8 cellular contexts compared by ENCODE assay signal in genomic region chr11:68120212-68121066, GRCh38. TPM values are rescaled to one million over a fixed set of nuclear protein-coding genes. Genes with fewer than 3 reads are reported as not detected.
A peak's percentile ranks its signal among the peaks of the same experiment; 100 is the strongest.
DNase-seq lines count a peak whose midpoint lies in the region; ATAC-seq and TF ChIP-seq lines count a peak whose summit lies in the region.

No MANE protein-coding gene starts in this region.

- in situ Hi-C loops in Caki2 (cut with HindIII; ENCODE audit: low pct_unique_long_range_greater_than_20kb, low sequenced_read_pairs), result no loop called here

- H3K36me3 Mint-ChIP-seq in WTC11, result peaks cover 12% of the 10 kb centered on the region

- no peaks in the 10 kb centered on the region for H3K9me3 ChIP-seq in colonic mucosa

- no peaks in the 10 kb centered on the region for H3K9me3 Mint-ChIP-seq in WTC11

- H3K27ac ChIP-seq in colonic mucosa, result peak overlapping the region; percentile 75

- H3K9ac ChIP-seq in colonic mucosa (ENCODE audit: low read depth in 2 of 2, low read length in 2 of 2), result peak overlapping the region; percentile 88 to 95

- no peaks in the 10 kb centered on the region for H3K27me3 ChIP-seq in colonic mucosa

- POLR2A ChIA-PET in WTC11 (lab: Charles Lee), result no interaction called here

- H3K4me3 ChIP-seq in Jurkat, Clone E6-1 (ENCODE audit: low read length), result peak overlapping the region; percentile 65
- H3K4me3 ChIP-seq in colonic mucosa, result peak overlapping the region; percentile 56

- intact Hi-C loops in colonic mucosa (cut with DNase I), result no loop called here

- peaks cover 65% of the 10 kb centered on the region for H3K4me1 Mint-ChIP-seq in WTC11

- peak overlapping the region; percentile 96 for H3K4me3 Mint-ChIP-seq in WTC11

- no peaks in the 10 kb centered on the region for H3K27me3 Mint-ChIP-seq in WTC11 (ENCODE audit: low read depth)

- H3K36me3 ChIP-seq in colonic mucosa, result no peaks in the 10 kb centered on the region

- DNase-seq in Caki2 (ENCODE audit: low read depth) (peak; percentile 21), WTC11 (ENCODE audit: low spot score) (peak; percentile 65), colonic mucosa (peak; percentile 68), left lobe of liver (ENCODE audit: low spot score) (peak; percentile 74), NCI-H187 treated with DMSO at 0.1 percent for 48 hours (lab: John Stamatoyannopoulos, UW) (no peak)
- DNase-seq in Jurkat, Clone E6-1 (ENCODE audit: low read depth, low spot score), result peak; percentile 57
- peak; percentile 34 for DNase-seq in stimulated activated CD4-positive, alpha-beta T cell treated with anti-CD3 and anti-CD28 coated beads, Interleukin-4, amount 100 ng/mL, for 24 hours

- ATAC-seq in GM21390 (IDR thresholded peaks at IDR 0.05; ENCODE audit: unreplicated experiment), result peak; percentile 20
- no peak for ATAC-seq in WTC11
- ATAC-seq in left lobe of liver, result peak; percentile 2

- TF ChIP-seq CTCF in WTC11 (IDR thresholded peaks at IDR 0.05) (no peak), colonic mucosa (IDR thresholded peaks at IDR 0.05) (no peak)

- peaks cover 25% of the 10 kb centered on the region for H3K4me1 ChIP-seq in colonic mucosa

- peak overlapping the region; percentile 98 for H3K27ac Mint-ChIP-seq in WTC11

- CTCF ChIA-PET in WTC11 (lab: Charles Lee), result no interaction called here

TF ChIP-seq in WTC11, 78 proteins besides CTCF, POLR2A, EP300 and RAD21:
- TF ChIP-seq, protein P1, sequence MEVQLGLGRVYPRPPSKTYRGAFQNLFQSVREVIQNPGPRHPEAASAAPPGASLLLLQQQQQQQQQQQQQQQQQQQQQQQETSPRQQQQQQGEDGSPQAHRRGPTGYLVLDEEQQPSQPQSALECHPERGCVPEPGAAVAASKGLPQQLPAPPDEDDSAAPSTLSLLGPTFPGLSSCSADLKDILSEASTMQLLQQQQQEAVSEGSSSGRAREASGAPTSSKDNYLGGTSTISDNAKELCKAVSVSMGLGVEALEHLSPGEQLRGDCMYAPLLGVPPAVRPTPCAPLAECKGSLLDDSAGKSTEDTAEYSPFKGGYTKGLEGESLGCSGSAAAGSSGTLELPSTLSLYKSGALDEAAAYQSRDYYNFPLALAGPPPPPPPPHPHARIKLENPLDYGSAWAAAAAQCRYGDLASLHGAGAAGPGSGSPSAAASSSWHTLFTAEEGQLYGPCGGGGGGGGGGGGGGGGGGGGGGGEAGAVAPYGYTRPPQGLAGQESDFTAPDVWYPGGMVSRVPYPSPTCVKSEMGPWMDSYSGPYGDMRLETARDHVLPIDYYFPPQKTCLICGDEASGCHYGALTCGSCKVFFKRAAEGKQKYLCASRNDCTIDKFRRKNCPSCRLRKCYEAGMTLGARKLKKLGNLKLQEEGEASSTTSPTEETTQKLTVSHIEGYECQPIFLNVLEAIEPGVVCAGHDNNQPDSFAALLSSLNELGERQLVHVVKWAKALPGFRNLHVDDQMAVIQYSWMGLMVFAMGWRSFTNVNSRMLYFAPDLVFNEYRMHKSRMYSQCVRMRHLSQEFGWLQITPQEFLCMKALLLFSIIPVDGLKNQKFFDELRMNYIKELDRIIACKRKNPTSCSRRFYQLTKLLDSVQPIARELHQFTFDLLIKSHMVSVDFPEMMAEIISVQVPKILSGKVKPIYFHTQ (CRISPR knock-in tag; IDR thresholded peaks at IDR 0.05), result peak; percentile 39; the same call in 1 of the 2 replicates
- TF ChIP-seq NR3C1 (CRISPR knock-in tag; conservative IDR thresholded peaks at IDR 0.05; ENCODE audit: low read depth), result no peak
- TF ChIP-seq MXD4 (CRISPR knock-in tag; IDR thresholded peaks at IDR 0.05; ENCODE audit: borderline replicate concordance), result no peak
- peak; percentile 70 for TF ChIP-seq USF2 (CRISPR knock-in tag; IDR thresholded peaks at IDR 0.05)
- 0 out of 2 replicates have a peak, but pooled peaks have one; percentile 26 for TF ChIP-seq KAT7 (CRISPR knock-in tag; IDR thresholded peaks at IDR 0.05; ENCODE audit: borderline replicate concordance)

RNA-seq across cellular contexts. Expression of gene CHKA, which starts 0.7 kb away (rescaled TPM):
- 24.0 and 41.2 TPM in 2 replicates for total RNA-seq in Caki2 (2014; rRNA removed; shearing (Covaris generic); ENCODE audit: low replicate concordance)
- 15.0 TPM for polyA plus RNA-seq in Jurkat, Clone E6-1 (2012; ENCODE audit: insufficient read depth, insufficient read length)
- total RNA-seq in WTC11 (2021) (62.6 to 76.1 TPM (median 64.0 TPM) in 3 replicates), colonic mucosa (10 to 100 TPM; 50.1 to 83.7 TPM), left lobe of liver (15.5 TPM)
